ENCODE assay signal across 21 cellular contexts in genomic region chr5:150303660-150304411, GRCh38. TPM values are rescaled to one million over a fixed set of nuclear protein-coding genes. Genes with fewer than 3 reads are reported as not detected.
DNase-seq lines count a peak whose midpoint lies in the region; ATAC-seq and TF ChIP-seq lines count a peak whose summit lies in the region.
"Had no signal": no experiment of that assay in that cellular context is flagged by ENCODE, and none has a peak within 500 bp of the region (broad histone marks: within the 10 kb centered on the region; RNA-seq: fewer than 3 reads in every experiment).

No MANE protein-coding gene starts in this region.

- peak overlapping the region; percentile 66 for H3K4me3 ChIP-seq in GM23338
- peak overlapping the region; percentile 64 for H3K4me3 ChIP-seq in iPS-15b (ENCODE audit: low read depth, low read length)
- H3K4me3 ChIP-seq in CD8-positive, alpha-beta memory T cell (ENCODE audit: low read length): no peak overlapping the region

- intact Hi-C loops in sciatic nerve (cut with DNase I): no loop called here

- H3K4me3 Mint-ChIP-seq in GM23338 (peak overlapping the region; percentile 84), T-helper 17 cell (no peak overlapping the region)
- H3K4me3 Mint-ChIP-seq in CD8-positive, alpha-beta memory T cell: no peak overlapping the region
- H3K4me3 Mint-ChIP-seq: activated CD4-positive, alpha-beta T cell treated with anti-CD3 and anti-CD28 coated beads for 36 hours; natural killer cell treated with Interleukin-12 subunit alpha and Interleukin-12 subunit beta and Interleukin-15 and Interleukin-18, amount 100 ng/mL, for 72 hours had no signal

- H3K4me2 ChIP-seq in GM23338: peak overlapping the region; percentile 85

- H3K4me1 Mint-ChIP-seq in GM23338 (peaks cover 54% of the 10 kb centered on the region), T-helper 17 cell (peaks cover 11% of the 10 kb centered on the region)
- peaks cover 0 to 6% (median 5%) of the 10 kb centered on the region in 3 donors for H3K4me1 Mint-ChIP-seq in CD8-positive, alpha-beta memory T cell

- peak; percentile 30 for DNase-seq in GM23338 (ENCODE audit: low spot score)
- peak; percentile 15 for DNase-seq in sciatic nerve (ENCODE audit: low spot score)
- DNase-seq in hypothalamus (lab: John Stamatoyannopoulos, UW): no peak
- no peak for DNase-seq in CD8-positive, alpha-beta memory T cell
- no peak for DNase-seq in T-helper 17 cell
- no peak for DNase-seq in foreskin keratinocyte
- DNase-seq: activated CD4-positive, alpha-beta T cell treated with anti-CD3 and anti-CD28 coated beads for 36 hours; activated CD8-positive, alpha-beta memory T cell treated with anti-CD3 and anti-CD28 coated beads, Interleukin-2, amount 50 U/mL, for 4 hours; Caco-2; hippocampal formation; NCI-H1436; NCI-H2227 treated with DMSO at 0.1 percent for 48 hours; SHP77 treated with DMSO at 0.1 percent for 48 hours; T-helper 9 cell had no signal

- H3K9me3 Mint-ChIP-seq in GM23338: no peaks in the 10 kb centered on the region
- H3K9me3 Mint-ChIP-seq in CD8-positive, alpha-beta memory T cell: no peaks in the 10 kb centered on the region
- H3K9me3 Mint-ChIP-seq: natural killer cell treated with Interleukin-12 subunit alpha and Interleukin-12 subunit beta and Interleukin-15 and Interleukin-18, amount 100 ng/mL, for 72 hours had no signal

- POLR2A ChIA-PET in CD8-positive, alpha-beta memory T cell (lab: Charles Lee): no interaction called here

- peaks cover 12% of the 10 kb centered on the region for H3K27me3 ChIP-seq in GM23338 (ENCODE audit: insufficient read depth)
- H3K27me3 ChIP-seq in iPS-15b (ENCODE audit: control insufficient read depth, insufficient read depth, low read length): peaks cover 10% of the 10 kb centered on the region
- H3K27me3 ChIP-seq in CD8-positive, alpha-beta memory T cell (ENCODE audit: insufficient read depth, low read length, poor library complexity, severe bottlenecking): no peaks in the 10 kb centered on the region
- H3K27me3 ChIP-seq in foreskin keratinocyte: no peaks in the 10 kb centered on the region

- no peaks in the 10 kb centered on the region for H4K20me1 ChIP-seq in GM23338 (replicated peaks; ENCODE audit: insufficient read depth)

- H3K9me2 ChIP-seq in GM23338 (ENCODE audit: insufficient read depth): no peaks in the 10 kb centered on the region

- H2AFZ ChIP-seq in GM23338: peak overlapping the region; percentile 93

- ATAC-seq in GM23338: no peak
- ATAC-seq in SK-N-SH treated with all-trans-retinoic acid at 6 μM for 48 hours: peak; percentile 28
- no peak for ATAC-seq in sciatic nerve
- no peak for ATAC-seq in T-helper 17 cell
- ATAC-seq in foreskin keratinocyte: no peak
- ATAC-seq: activated CD4-positive, alpha-beta T cell treated with anti-CD3 and anti-CD28 coated beads for 36 hours; natural killer cell treated with Interleukin-12 subunit alpha and Interleukin-12 subunit beta and Interleukin-15 and Interleukin-18, amount 100 ng/mL, for 72 hours had no signal

- H3K27me3 Mint-ChIP-seq in GM23338 (ENCODE audit: insufficient read depth, low read depth, poor library complexity) (peaks cover 16% of the 10 kb centered on the region), T-helper 17 cell (peaks cover 47% of the 10 kb centered on the region)
- peaks cover 19 to 34% of the 10 kb centered on the region in 2 donors for H3K27me3 Mint-ChIP-seq in CD8-positive, alpha-beta memory T cell

- H3K36me3 ChIP-seq in GM23338 (ENCODE audit: insufficient read depth) (no peaks in the 10 kb centered on the region), iPS-15b (ENCODE audit: control insufficient read depth, insufficient read depth, low read length) (no peaks in the 10 kb centered on the region)
- H3K36me3 ChIP-seq in CD8-positive, alpha-beta memory T cell (ENCODE audit: insufficient read depth, low read length): no peaks in the 10 kb centered on the region

- peaks cover 48% of the 10 kb centered on the region for H3K4me1 ChIP-seq in GM23338 (ENCODE audit: insufficient read depth)
- H3K4me1 ChIP-seq in iPS-15b (ENCODE audit: control insufficient read depth, insufficient read depth, low read length): peaks cover 20% of the 10 kb centered on the region
- no peaks in the 10 kb centered on the region for H3K4me1 ChIP-seq in CD8-positive, alpha-beta memory T cell (ENCODE audit: insufficient read depth, low read length)
- peaks cover 6% of the 10 kb centered on the region for H3K4me1 ChIP-seq in foreskin keratinocyte

- H3K9ac ChIP-seq in iPS-15b (ENCODE audit: low read depth, low read length): no peak overlapping the region

- CTCF ChIA-PET in CD8-positive, alpha-beta memory T cell (lab: Charles Lee): no interaction called here

- peaks cover 7% of the 10 kb centered on the region; the same call in 1 of the 2 replicates for H3F3A ChIP-seq in GM23338 (replicated peaks; ENCODE audit: low read depth)

- H3K9me3 ChIP-seq in iPS-15b (ENCODE audit: control insufficient read depth, insufficient read depth, low read length) (no peaks in the 10 kb centered on the region), T-helper 17 cell (ENCODE audit: control insufficient read depth, low read length, poor library complexity, severe bottlenecking) (no peaks in the 10 kb centered on the region)
- no peaks in the 10 kb centered on the region for H3K9me3 ChIP-seq in CD8-positive, alpha-beta memory T cell (ENCODE audit: low read length)
- H3K9me3 ChIP-seq: Caco-2 had no signal

- TF ChIP-seq CTCF in GM23338 (conservative IDR thresholded peaks at IDR 0.05; ENCODE audit: low read depth in 2 of 2) (no peak), foreskin keratinocyte (conservative IDR thresholded peaks at IDR 0.05) (no peak)

- H3K27ac ChIP-seq in GM23338 (ENCODE audit: low read depth) (peak overlapping the region; percentile 66), foreskin keratinocyte (no peak overlapping the region)
- H3K27ac ChIP-seq in CD8-positive, alpha-beta memory T cell (ENCODE audit: low read depth, low read length): no peak overlapping the region
- H3K27ac ChIP-seq: epithelial cell of prostate had no signal

- no peaks in the 10 kb centered on the region for H3K79me2 ChIP-seq in GM23338 (replicated peaks; ENCODE audit: insufficient read depth)

- no peak overlapping the region; the same call in 1 of the 2 replicates for H3K27ac Mint-ChIP-seq in GM23338
- no peak overlapping the region for H3K27ac Mint-ChIP-seq in CD8-positive, alpha-beta memory T cell
- no peak overlapping the region for H3K27ac Mint-ChIP-seq in T-helper 17 cell
- H3K27ac Mint-ChIP-seq: activated CD4-positive, alpha-beta T cell treated with anti-CD3 and anti-CD28 coated beads for 36 hours; natural killer cell treated with Interleukin-12 subunit alpha and Interleukin-12 subunit beta and Interleukin-15 and Interleukin-18, amount 100 ng/mL, for 72 hours had no signal

- H3K36me3 Mint-ChIP-seq in GM23338 (ENCODE audit: low read depth) (no peaks in the 10 kb centered on the region), T-helper 17 cell (ENCODE audit: low read depth) (peaks cover 2% of the 10 kb centered on the region)
- H3K36me3 Mint-ChIP-seq in CD8-positive, alpha-beta memory T cell: no peaks in the 10 kb centered on the region
- H3K36me3 Mint-ChIP-seq: natural killer cell treated with Interleukin-12 subunit alpha and Interleukin-12 subunit beta and Interleukin-15 and Interleukin-18, amount 100 ng/mL, for 72 hours had no signal

TF ChIP-seq in SK-N-SH treated with all-trans-retinoic acid at 6 μM for 48 hours, 23 proteins besides CTCF, POLR2A, EP300 and RAD21:
- no peak for TF ChIP-seq ESRRG (CRISPR knock-in tag; IDR thresholded peaks at IDR 0.05)
- peak; percentile 35; the same call in 1 of the 2 replicates for TF ChIP-seq PATZ1 (CRISPR knock-in tag; IDR thresholded peaks at IDR 0.05; ENCODE audit: borderline replicate concordance)
- peak; percentile 34; the same call in 1 of the 2 replicates for TF ChIP-seq ZFP3 (CRISPR knock-in tag; IDR thresholded peaks at IDR 0.05)
TF ChIP-seq in SK-N-SH treated with all-trans-retinoic acid at 6 μM for 48 hours: peak in this region for 2.

RNA-seq across cellular contexts. Expression of gene ARSI, which starts 1.1 kb away (rescaled TPM):
- total RNA-seq in GM23338 (2014; rRNA removed; shearing (Covaris generic)): 6.9 and 7.1 TPM in 2 replicates
- polyA plus RNA-seq in GM23338 (2016; fragmentation: Nextera tagmentation; extraction: Ambion mirVana) (0.99 and 1.6 TPM in 2 replicates), foreskin keratinocyte (3.5 and 3.7 TPM in 2 replicates)
- total RNA-seq in sciatic nerve (6.3 TPM), T-helper 17 cell (not detected), foreskin keratinocyte (4.7 and 5.0 TPM in 2 replicates)
- total RNA-seq in CD8-positive, alpha-beta memory T cell: not detected
- polyA plus RNA-seq in CD8-positive, alpha-beta memory T cell: not detected
- total RNA-seq: activated CD4-positive, alpha-beta T cell treated with anti-CD3 and anti-CD28 coated beads for 36 hours; natural killer cell treated with Interleukin-12 subunit alpha and Interleukin-12 subunit beta and Interleukin-15 and Interleukin-18, amount 100 ng/mL, for 72 hours; pulmonary artery endothelial cell had no signal
- polyA plus RNA-seq: aorta had no signal

RNA-seq across cellular contexts. Expression of gene CAMK2A, which starts 14.3 kb away (rescaled TPM):
- total RNA-seq in GM23338 (2014; rRNA removed; shearing (Covaris generic)): not detected in 2 replicates
- polyA plus RNA-seq in GM23338 (2016; fragmentation: Nextera tagmentation; extraction: Ambion mirVana) (0.18 TPM in 1 of 2 replicates, not detected in the other), foreskin keratinocyte (0.01 TPM in 1 of 2 replicates, not detected in the other)
- total RNA-seq in sciatic nerve (2.5 TPM), T-helper 17 cell (not detected), foreskin keratinocyte (0.04 TPM in 1 of 2 replicates, not detected in the other)
- total RNA-seq in CD8-positive, alpha-beta memory T cell: not detected
- not detected for polyA plus RNA-seq in CD8-positive, alpha-beta memory T cell
- total RNA-seq: activated CD4-positive, alpha-beta T cell treated with anti-CD3 and anti-CD28 coated beads for 36 hours; Caco-2; left lobe of liver; natural killer cell treated with Interleukin-12 subunit alpha and Interleukin-12 subunit beta and Interleukin-15 and Interleukin-18, amount 100 ng/mL, for 72 hours; pulmonary artery endothelial cell had no signal

RNA-seq across cellular contexts. Expression of gene TCOF1, which starts 53.7 kb away (rescaled TPM):
- total RNA-seq in GM23338 (2014; rRNA removed; shearing (Covaris generic)): 152 and 165 TPM in 2 replicates
- 83.4 and 86.8 TPM in 2 replicates for polyA plus RNA-seq in GM23338 (2016; fragmentation: Nextera tagmentation; extraction: Ambion mirVana)
- total RNA-seq in sciatic nerve: 30.0 TPM
- total RNA-seq in CD8-positive, alpha-beta memory T cell: 100 to 1,000 TPM; 116 to 120 TPM
- polyA plus RNA-seq in CD8-positive, alpha-beta memory T cell: 33.1 TPM
- total RNA-seq in T-helper 17 cell: 10 to 100 TPM; 49.2 to 57.3 TPM
- 76.4 and 97.3 TPM in 2 replicates for total RNA-seq in foreskin keratinocyte
- 46.1 and 61.7 TPM in 2 replicates for polyA plus RNA-seq in foreskin keratinocyte

Comparison
In these comparisons a context has a peak if more than half of its experiments do, and no peak if none do; other contexts are left out.
1. DNase-seq: peak in GM23338 (single experiment) and sciatic nerve (single experiment); none in hypothalamus (0 of 51), CD8-positive, alpha-beta memory T cell (0 of 5), T-helper 17 cell (0 of 3) and foreskin keratinocyte (0 of 2).